20 cellular contexts compared by ENCODE assay signal in genomic region chr5:66898241-66899039, GRCh38.
"Had no signal": no experiment of that assay in that cellular context is flagged by ENCODE, and none has a peak within 500 bp of the region (broad histone marks: within the 10 kb centered on the region; RNA-seq: fewer than 3 reads in every experiment).

No MANE protein-coding gene starts in this region.

- H3K4me3 ChIP-seq: cardiac muscle cell, esophagus muscularis mucosa, lower lobe of right lung, neural progenitor cell, ovary, sigmoid colon, tibial artery, uterus had no signal

- H3K27ac Mint-ChIP-seq: activated naive CD8-positive, alpha-beta T cell treated with anti-CD3 and anti-CD28 coated beads, Interleukin-2, amount 50 U/mL, for 24 hours; activated T-helper 1 cell treated with anti-CD3 and anti-CD28 coated beads, Interleukin-12 subunit alpha, Interleukin-12 subunit beta, Interleukin-2, Interleukin-4 antibody, amounts not matched to agents 30 ng/mL and 10 ng/mL and 1 ng/mL, durations not matched to agents 14 hours and 24 hours and 36 hours; neural progenitor cell; stimulated activated memory B cell treated with anti-CD40 and anti-IgM and Interleukin-4, amounts not matched to agents 10 μg/mL and 1 μg/mL and 100 μg/mL, for 72 hours had no signal

- H3K4me2 ChIP-seq: neural progenitor cell had no signal

- H3K27ac ChIP-seq: cardiac muscle cell, esophagus muscularis mucosa, lower lobe of right lung, neural progenitor cell, ovary, sigmoid colon, tibial artery, uterus had no signal

- H3K27me3 Mint-ChIP-seq: stimulated activated memory B cell treated with anti-CD40 and anti-IgM and Interleukin-4, amounts not matched to agents 10 μg/mL and 1 μg/mL and 100 μg/mL, for 72 hours had no signal

- H3K9ac ChIP-seq: neural progenitor cell had no signal

- ATAC-seq: activated CD4-positive, CD25-positive, alpha-beta regulatory T cell treated with anti-CD3 and anti-CD28 coated beads, Interleukin-2, amount 50 U/mL, for 24 hours; activated naive CD8-positive, alpha-beta T cell treated with anti-CD3 and anti-CD28 coated beads, Interleukin-2, amount 50 U/mL, for 24 hours; lower lobe of right lung; stimulated activated memory B cell treated with anti-CD40 and anti-IgM and Interleukin-4, amounts not matched to agents 10 μg/mL and 1 μg/mL and 100 μg/mL, for 72 hours had no signal

- H3K9me3 ChIP-seq: esophagus muscularis mucosa, lower lobe of right lung, ovary, sigmoid colon, tibial artery, uterus had no signal

- H3K4me1 ChIP-seq: esophagus muscularis mucosa, neural progenitor cell, sigmoid colon, tibial artery, uterus had no signal

- H3K4me1 Mint-ChIP-seq: neural progenitor cell had no signal

- H3K27me3 ChIP-seq: cardiac muscle cell, esophagus muscularis mucosa, neural progenitor cell, ovary, sigmoid colon, tibial artery, uterus had no signal

- H3K9me3 Mint-ChIP-seq: activated naive CD8-positive, alpha-beta T cell treated with anti-CD3 and anti-CD28 coated beads, Interleukin-2, amount 50 U/mL, for 24 hours; activated T-helper 1 cell treated with anti-CD3 and anti-CD28 coated beads, Interleukin-12 subunit alpha, Interleukin-12 subunit beta, Interleukin-2, Interleukin-4 antibody, amounts not matched to agents 30 ng/mL and 10 ng/mL and 1 ng/mL, durations not matched to agents 14 hours and 24 hours and 36 hours; neural progenitor cell; stimulated activated memory B cell treated with anti-CD40 and anti-IgM and Interleukin-4, amounts not matched to agents 10 μg/mL and 1 μg/mL and 100 μg/mL, for 72 hours had no signal

- FAIRE-seq: colon, endometrium had no signal

- H3K36me3 Mint-ChIP-seq: neural progenitor cell; stimulated activated memory B cell treated with anti-CD40 and anti-IgM and Interleukin-4, amounts not matched to agents 10 μg/mL and 1 μg/mL and 100 μg/mL, for 72 hours had no signal

- H3K4me3 Mint-ChIP-seq: activated naive CD8-positive, alpha-beta T cell treated with anti-CD3 and anti-CD28 coated beads, Interleukin-2, amount 50 U/mL, for 24 hours; activated T-helper 1 cell treated with anti-CD3 and anti-CD28 coated beads, Interleukin-12 subunit alpha, Interleukin-12 subunit beta, Interleukin-2, Interleukin-4 antibody, amounts not matched to agents 30 ng/mL and 10 ng/mL and 1 ng/mL, durations not matched to agents 14 hours and 24 hours and 36 hours; neural progenitor cell; stimulated activated memory B cell treated with anti-CD40 and anti-IgM and Interleukin-4, amounts not matched to agents 10 μg/mL and 1 μg/mL and 100 μg/mL, for 72 hours had no signal

- H3K36me3 ChIP-seq: cardiac muscle cell, esophagus muscularis mucosa, lower lobe of right lung, neural progenitor cell, ovary, sigmoid colon, tibial artery, uterus had no signal

- DNase-seq: activated CD4-positive, alpha-beta T cell treated with anti-CD3 and anti-CD28 coated beads, Interleukin-2, amount 50 U/mL, for 1 hour; activated CD8-positive, alpha-beta memory T cell treated with anti-CD3 and anti-CD28 coated beads for 24 hours; activated naive CD4-positive, alpha-beta T cell; activated naive CD8-positive, alpha-beta T cell treated with anti-CD3 and anti-CD28 coated beads, Interleukin-2, amount 50 U/mL, for 24 hours; foreskin melanocyte; lower lobe of right lung; ovary; sigmoid colon; stimulated activated CD4-positive, alpha-beta T cell treated with anti-CD3 and anti-CD28 coated beads, Interleukin-2, amount 100 ng/mL, for 24 hours; T-helper 9 cell; tibial artery; uterus had no signal

- H2AFZ ChIP-seq: neural progenitor cell had no signal
